18 cellular contexts compared by ENCODE assay signal in genomic region chr3:51813539-51813938, GRCh38. TPM values are rescaled to one million over a fixed set of nuclear protein-coding genes. Genes with fewer than 3 reads are reported as not detected.
DNase-seq lines count a peak whose midpoint lies in the region; ATAC-seq, FAIRE-seq and TF ChIP-seq lines count a peak whose summit lies in the region.
"Had no signal": no experiment of that assay in that cellular context is flagged by ENCODE, and none has a peak within 500 bp of the region (broad histone marks: within the 10 kb centered on the region; RNA-seq: fewer than 3 reads in every experiment).

No MANE protein-coding gene starts in this region.

- H3K4me1 ChIP-seq in SK-N-SH (ENCODE audit: control insufficient read depth in 1 of 2, insufficient read depth in 2 of 2, low read depth in 1 of 2, low read length in 1 of 2) (peaks cover 0 to 20% of the 10 kb centered on the region in 2 experiments; a peak in 1 of 4 replicates), heart right ventricle (no peaks in the 10 kb centered on the region), pancreas (no peaks in the 10 kb centered on the region)
- H3K4me1 ChIP-seq: Peyer's patch, prostate gland, suprapubic skin had no signal

- no peaks in the 10 kb centered on the region for H3K9me3 ChIP-seq in SK-N-SH
- no peaks in the 10 kb centered on the region for H3K9me3 ChIP-seq in heart right ventricle
- no peaks in the 10 kb centered on the region for H3K9me3 ChIP-seq in pancreas
- H3K9me3 ChIP-seq: Peyer's patch, prostate gland, suprapubic skin had no signal

- TF ChIP-seq EP300 in SK-N-SH (IDR thresholded peaks at IDR 0.05; ENCODE audit: borderline replicate concordance in 1 of 2, low read depth in 1 of 2, low read length in 1 of 2): peak in 1 of 2 experiments; percentile 75; a peak in 2 of 4 replicates

- no peak overlapping the region for H3K9ac ChIP-seq in SK-N-SH

- WGBS in SK-N-SH (ENCODE audit: low lambda C conversion rate): 10% methylated on average over 2 of the region's 6 CpGs
- WGBS in heart right ventricle, 2 donors: 29 to 41% methylated on average over 6 of the region's 6 CpGs
- 30 to 44% methylated on average over 5 to 6 of the region's 6 CpGs for WGBS in pancreas, 2 donors

- peak; percentile 6 for TF ChIP-seq RAD21 in SK-N-SH (IDR thresholded peaks at IDR 0.05; ENCODE audit: low read length)

- H4K20me1 ChIP-seq in SK-N-SH (ENCODE audit: insufficient read depth): no peaks in the 10 kb centered on the region

- H3K36me3 ChIP-seq in SK-N-SH (replicated peaks in 1 of 2; ENCODE audit: control insufficient read depth in 1 of 2, insufficient read depth in 2 of 2, low read length in 1 of 2): no peaks in the 10 kb centered on the region
- H3K36me3 ChIP-seq in heart right ventricle: no peaks in the 10 kb centered on the region
- no peaks in the 10 kb centered on the region for H3K36me3 ChIP-seq in pancreas
- H3K36me3 ChIP-seq: Peyer's patch, prostate gland, suprapubic skin had no signal

- H2AFZ ChIP-seq in SK-N-SH (ENCODE audit: low read depth): no peak overlapping the region

- ATAC-seq in heart right ventricle (peak; percentile 78 to 96 (median 92)), pancreas (no peak), HG03139 (IDR thresholded peaks at IDR 0.05; ENCODE audit: unreplicated experiment) (no peak)

- H3K27ac ChIP-seq in SK-N-SH (ENCODE audit: low read depth in 2 of 2, low read length in 1 of 2) (peak overlapping the region in 1 of 2 experiments; percentile 91; a peak in 2 of 4 replicates), heart right ventricle (no peak overlapping the region), pancreas (no peak overlapping the region)
- H3K27ac ChIP-seq: Peyer's patch, prostate gland, suprapubic skin, VCaP had no signal

- H3K27me3 ChIP-seq in SK-N-SH (ENCODE audit: insufficient read depth) (no peaks in the 10 kb centered on the region; the same call in 1 of the 2 replicates), heart right ventricle (peaks cover 0 to 14% (median 0%) of the 10 kb centered on the region in 7 donors), pancreas (no peaks in the 10 kb centered on the region)
- H3K27me3 ChIP-seq: Peyer's patch had no signal

- CTCF ChIA-PET in SK-N-SH (lab: Yijun Ruan, JAX): interaction anchor here (1.5 to 5.5 kb wide), 4 partner anchors 12 to 94 kb away, joined by 5 to 19 read pairs (median 10); no protein-coding TSS in a partner anchor

- no peak overlapping the region for H3K4me2 ChIP-seq in SK-N-SH

- H3F3A ChIP-seq in SK-N-SH (replicated peaks; ENCODE audit: insufficient read depth): no peaks in the 10 kb centered on the region

- POLR2A ChIA-PET in SK-N-SH (lab: Yijun Ruan, JAX): no interaction called here

- DNase-seq in G401 (ENCODE audit: low spot score): peak; percentile 81
- DNase-seq in SK-N-SH: peak; percentile 84
- peak; percentile 62 to 67 for DNase-seq in heart right ventricle
- peak in 4 of 6 donors; percentile 16 to 68 (median 52) for DNase-seq in pancreas
- DNase-seq in NAMALWA (ENCODE audit: low spot score): no peak
- no peak for DNase-seq in NOMO-1 treated with dmso at 0.1 percent for 144 hours (lab: John Stamatoyannopoulos, UW; ENCODE audit: unreplicated experiment)
- no peak for DNase-seq in NCI-H1694 (lab: John Stamatoyannopoulos, UW)
- DNase-seq: AML-193, amniotic stem cell, islet precursor cell, NCI-H2029, NCI-H526 treated with DMSO at 0.1 percent for 48 hours, Peyer's patch had no signal

- H3K79me2 ChIP-seq in SK-N-SH (ENCODE audit: insufficient read depth): no peaks in the 10 kb centered on the region

- intact Hi-C loops in heart right ventricle (cut with DNase I): no loop called here
- intact Hi-C loops in pancreas (cut with DNase I): no loop called here

- H3K9me2 ChIP-seq in SK-N-SH: no peaks in the 10 kb centered on the region

- no peak for FAIRE-seq in pancreas (lab: Jason Lieb, UNC)

- in situ Hi-C loops in G401 (cut with HindIII; ENCODE audit: low sequenced_read_pairs): no loop called here

- H3K4me3 ChIP-seq in SK-N-SH (ENCODE audit: low read depth in 2 of 2, low read length in 1 of 2): no peak overlapping the region
- H3K4me3 ChIP-seq in heart right ventricle: no peak overlapping the region
- H3K4me3 ChIP-seq in pancreas: no peak overlapping the region
- H3K4me3 ChIP-seq: Peyer's patch, prostate gland, suprapubic skin had no signal

- TF ChIP-seq CTCF in SK-N-SH (IDR thresholded peaks at IDR 0.05) (no peak), heart right ventricle (IDR thresholded peaks at IDR 0.05) (no peak), pancreas (IDR thresholded peaks at IDR 0.05) (no peak)

TF ChIP-seq in SK-N-SH, 30 proteins besides CTCF, POLR2A, EP300 and RAD21:
- TF ChIP-seq MXI1 (IDR thresholded peaks at IDR 0.05; ENCODE audit: low read depth, low read length): peak; percentile 48; the same call in 1 of the 2 replicates
- TF ChIP-seq RFX5 (IDR thresholded peaks at IDR 0.05; ENCODE audit: low read length): no peak
- TF ChIP-seq FOXJ3 (CRISPR knock-in tag; IDR thresholded peaks at IDR 0.05): peak; percentile 90
- no peak for TF ChIP-seq RXRA (IDR thresholded peaks at IDR 0.05; ENCODE audit: borderline replicate concordance, low read depth)
- TF ChIP-seq, protein P1, sequence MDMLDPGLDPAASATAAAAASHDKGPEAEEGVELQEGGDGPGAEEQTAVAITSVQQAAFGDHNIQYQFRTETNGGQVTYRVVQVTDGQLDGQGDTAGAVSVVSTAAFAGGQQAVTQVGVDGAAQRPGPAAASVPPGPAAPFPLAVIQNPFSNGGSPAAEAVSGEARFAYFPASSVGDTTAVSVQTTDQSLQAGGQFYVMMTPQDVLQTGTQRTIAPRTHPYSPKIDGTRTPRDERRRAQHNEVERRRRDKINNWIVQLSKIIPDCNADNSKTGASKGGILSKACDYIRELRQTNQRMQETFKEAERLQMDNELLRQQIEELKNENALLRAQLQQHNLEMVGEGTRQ (IDR thresholded peaks at IDR 0.05; ENCODE audit: borderline replicate concordance, low read depth, low read length): no peak
- TF ChIP-seq CHD2 (IDR thresholded peaks at IDR 0.05; ENCODE audit: low read length, partially characterized antibody): peak; percentile 84
- peak; percentile 51; the same call in 1 of the 2 replicates for TF ChIP-seq GATA2 (CRISPR knock-in tag; IDR thresholded peaks at IDR 0.05)
- TF ChIP-seq EZH2phosphoT487 (IDR thresholded peaks at IDR 0.05; ENCODE audit: borderline replicate concordance, low read depth): no peak
- no peak for TF ChIP-seq MEF2A (IDR thresholded peaks at IDR 0.05; ENCODE audit: borderline replicate concordance, low read depth)
- no peak for TF ChIP-seq JUND (IDR thresholded peaks at IDR 0.05)
- no peak for TF ChIP-seq SIN3A (IDR thresholded peaks at IDR 0.05; ENCODE audit: borderline replicate concordance, low read depth, low read length)
- no peak for TF ChIP-seq FOSL2 (IDR thresholded peaks at IDR 0.05; ENCODE audit: borderline replicate concordance, low read depth)
- TF ChIP-seq NFIC (IDR thresholded peaks at IDR 0.05; ENCODE audit: borderline replicate concordance): peak; percentile 43; the same call in 1 of the 2 replicates
- peak; percentile 85 for TF ChIP-seq RCOR1 (IDR thresholded peaks at IDR 0.05; ENCODE audit: low read length)

RNA-seq across cellular contexts. Expression of gene IQCF6, which starts 34.5 kb away (rescaled TPM):
- total RNA-seq in G401 (2014; rRNA removed; shearing (Covaris generic)): not detected in 2 replicates
- polyA plus RNA-seq in SK-N-SH (2012; rRNA removed): not detected in 2 replicates
- not detected in 2 replicates for polyA plus RNA-seq in SK-N-SH (2012; cell fraction: cytosol; rRNA removed)
- polyA plus RNA-seq in SK-N-SH (2012; cell fraction: nucleus; rRNA removed): not detected in 2 replicates
- not detected for total RNA-seq in heart right ventricle
- polyA plus RNA-seq in heart right ventricle: not detected
- total RNA-seq in pancreas: not detected
- not detected for polyA plus RNA-seq in pancreas
- total RNA-seq: epithelial cell of proximal tubule, Peyer's patch, prostate gland, suprapubic skin had no signal

RNA-seq across cellular contexts. Expression of gene IQCF2, which starts 47.9 kb away (rescaled TPM):
- not detected in 2 replicates for total RNA-seq in G401 (2014; rRNA removed; shearing (Covaris generic))
- not detected in 2 replicates for polyA plus RNA-seq in SK-N-SH (2012; rRNA removed)
- polyA plus RNA-seq in SK-N-SH (2012; cell fraction: cytosol; rRNA removed): not detected in 2 replicates
- not detected in 2 replicates for polyA plus RNA-seq in SK-N-SH (2012; cell fraction: nucleus; rRNA removed)
- not detected for total RNA-seq in heart right ventricle
- polyA plus RNA-seq in heart right ventricle: not detected
- not detected for total RNA-seq in pancreas
- not detected for polyA plus RNA-seq in pancreas
- total RNA-seq: epithelial cell of proximal tubule, Peyer's patch, prostate gland, suprapubic skin had no signal

Comparison
In these comparisons a context has a peak if more than half of its experiments do, and no peak if none do; other contexts are left out.
1. DNase-seq: peak in G401 (single experiment), SK-N-SH (single experiment), heart right ventricle (2 of 2) and pancreas (4 of 6); none in NAMALWA (single experiment), NOMO-1 treated with dmso at 0.1 percent for 144 hours (single experiment) and NCI-H1694 (single experiment).
2. ATAC-seq: peak in heart right ventricle (8 of 8); none in pancreas (0 of 4) and HG03139 (single experiment).